Comparison of ENCODE assay signal across 14 cellular contexts in the genomic region with DNA sequence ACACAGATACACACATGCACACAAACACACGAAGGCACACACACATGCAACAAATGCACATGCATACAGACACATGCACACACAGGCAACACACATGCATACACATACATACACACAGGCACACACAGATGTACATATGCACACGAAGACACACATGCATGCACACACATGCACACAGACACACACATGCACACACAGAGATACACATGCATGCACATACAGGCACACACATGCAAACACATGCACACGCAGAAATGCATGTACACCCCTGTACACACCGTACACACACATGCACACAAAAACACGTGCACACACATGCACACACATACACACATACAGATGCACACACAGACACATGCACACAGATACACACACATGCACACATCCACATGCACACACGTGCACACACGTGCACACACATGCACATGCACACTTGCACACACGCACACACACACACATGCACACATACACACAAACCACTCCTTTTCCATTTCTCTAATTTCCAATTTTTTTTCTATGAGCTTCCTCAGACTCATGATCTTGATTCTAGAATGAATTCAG.
DNase-seq lines count a peak whose midpoint lies in the region; ATAC-seq, FAIRE-seq and TF ChIP-seq lines count a peak whose summit lies in the region.
"Had no signal": no experiment of that assay in that cellular context is flagged by ENCODE, and none has a peak within 500 bp of the region (broad histone marks: within the 10 kb centered on the region; RNA-seq: fewer than 3 reads in every experiment).

No MANE protein-coding gene starts in this region.

- H3K27ac ChIP-seq in HepG2 (ENCODE audit: extremely low read length, insufficient read depth, low read length) (no peak overlapping the region), right lobe of liver (no peak overlapping the region), K562 (ENCODE audit: extremely low read depth, low read depth, low read length) (no peak overlapping the region), neural progenitor cell (no peak overlapping the region)
- H3K27ac ChIP-seq: C4-2B had no signal

- no peak for ATAC-seq in HepG2
- no peak for ATAC-seq in right lobe of liver
- ATAC-seq in K562: no peak
- ATAC-seq in activated CD8-positive, alpha-beta T cell treated with anti-CD3 and anti-CD28 coated beads for 36 hours: no peak
- no peak for ATAC-seq in activated T-cell treated with anti-CD3 and anti-CD28 coated beads, Interleukin-2, amount 50 U/mL, for 72 hours (replicated peaks in 1 of 2)
- ATAC-seq in HG03571 (IDR thresholded peaks at IDR 0.05; ENCODE audit: unreplicated experiment): no peak
- ATAC-seq: GM12878, GM23338, HCT116 had no signal

- intact Hi-C loops in HepG2 (cut with micrococcal nuclease; ENCODE audit: unreplicated experiment): no loop called here
- intact Hi-C loops in right lobe of liver (cut with DNase I): no loop called here
- intact Hi-C loops in K562 (cut with micrococcal nuclease): no loop called here
- intact Hi-C loops in activated CD8-positive, alpha-beta T cell treated with anti-CD3 and anti-CD28 coated beads for 36 hours (cut with micrococcal nuclease): no loop called here

- H3K4me3 ChIP-seq in HepG2 (replicated peaks in 1 of 3; ENCODE audit: insufficient read depth in 1 of 3, low read depth in 2 of 3, low read length in 3 of 3) (no peak overlapping the region), right lobe of liver (no peak overlapping the region), K562 (no peak overlapping the region), neural progenitor cell (no peak overlapping the region)
- H3K4me3 ChIP-seq: GM12878, GM23338 had no signal

- H3K4me3 Mint-ChIP-seq in neural progenitor cell: peak overlapping the region; percentile 23
- H3K4me3 Mint-ChIP-seq in activated CD8-positive, alpha-beta T cell treated with anti-CD3 and anti-CD28 coated beads for 36 hours: no peak overlapping the region
- H3K4me3 Mint-ChIP-seq in activated T-cell treated with anti-CD3 and anti-CD28 coated beads, Interleukin-2, amount 50 U/mL, for 72 hours: no peak overlapping the region
- H3K4me3 Mint-ChIP-seq: CD4-positive, alpha-beta memory T cell; GM23338 had no signal

- H3K79me2 ChIP-seq in HepG2 (ENCODE audit: insufficient read depth, low read length) (no peaks in the 10 kb centered on the region), K562 (ENCODE audit: control insufficient read depth, insufficient read depth, low read length) (no peaks in the 10 kb centered on the region), neural progenitor cell (ENCODE audit: low read depth) (no peaks in the 10 kb centered on the region)

- FAIRE-seq in HepG2 (lab: Jason Lieb, UNC) (no peak), K562 (lab: Jason Lieb, UNC) (no peak)
- FAIRE-seq: GM12878 had no signal

- H4K20me1 ChIP-seq in HepG2 (ENCODE audit: insufficient read depth, low read length) (no peaks in the 10 kb centered on the region), K562 (replicated peaks; ENCODE audit: control insufficient read depth, insufficient read depth, low read length) (no peaks in the 10 kb centered on the region), neural progenitor cell (ENCODE audit: low read depth) (no peaks in the 10 kb centered on the region)

- no peaks in the 10 kb centered on the region for H3K4me1 ChIP-seq in HepG2 (ENCODE audit: insufficient read depth, low read length)
- H3K4me1 ChIP-seq in right lobe of liver: no peaks in the 10 kb centered on the region
- no peaks in the 10 kb centered on the region for H3K4me1 ChIP-seq in K562 (replicated peaks in 1 of 2; ENCODE audit: control insufficient read depth in 2 of 2, insufficient read depth in 2 of 2, low read length in 2 of 2)
- H3K4me1 ChIP-seq in neural progenitor cell: no peaks in the 10 kb centered on the region

- BruUV-seq in HepG2 (replicated peaks; lab: Mats Ljungman, UMichigan): no TSS peak
- BruUV-seq in K562 (replicated peaks; lab: Mats Ljungman, UMichigan): no TSS peak

- no peak for TF ChIP-seq CTCF in HepG2 (CRISPR knock-in tag; IDR thresholded peaks at IDR 0.05)
- TF ChIP-seq CTCF in right lobe of liver (IDR thresholded peaks at IDR 0.05): no peak
- no peak for TF ChIP-seq CTCF in K562 (IDR thresholded peaks at IDR 0.05 in 2 of 3, conservative IDR thresholded peaks at IDR 0.05 in 1 of 3; ENCODE audit: insufficient read depth in 2 of 3, low read depth in 1 of 3, low read length in 3 of 3)
- TF ChIP-seq CTCF in neural progenitor cell (IDR thresholded peaks at IDR 0.05): no peak
- no peak for TF ChIP-seq CTCF in activated CD8-positive, alpha-beta T cell treated with anti-CD3 and anti-CD28 coated beads for 36 hours (IDR thresholded peaks at IDR 0.05)

- DNase-seq in HepG2 (ENCODE audit: low spot score) (no peak), right lobe of liver (no peak), K562 (ENCODE audit: extremely low read depth in 1 of 4, low spot score in 3 of 4) (no peak), neural progenitor cell (ENCODE audit: low spot score) (no peak)
- DNase-seq in activated CD8-positive, alpha-beta T cell treated with anti-CD3 and anti-CD28 coated beads for 36 hours: no peak
- no peak for DNase-seq in activated T-cell treated with anti-CD3 and anti-CD28 coated beads, Interleukin-2, amount 50 U/mL, for 72 hours
- DNase-seq: 8988T; CD4-positive, alpha-beta memory T cell; DMS79 had no signal

- H3K9ac ChIP-seq in HepG2 (ENCODE audit: insufficient read depth, low read depth, low read length) (no peak overlapping the region), K562 (ENCODE audit: insufficient read depth in 1 of 2, low read depth in 2 of 2, low read length in 2 of 2) (no peak overlapping the region), neural progenitor cell (no peak overlapping the region)

- H3K36me3 Mint-ChIP-seq in neural progenitor cell: no peaks in the 10 kb centered on the region
- H3K36me3 Mint-ChIP-seq in activated CD8-positive, alpha-beta T cell treated with anti-CD3 and anti-CD28 coated beads for 36 hours (ENCODE audit: low read depth): no peaks in the 10 kb centered on the region
- H3K36me3 Mint-ChIP-seq in activated T-cell treated with anti-CD3 and anti-CD28 coated beads, Interleukin-2, amount 50 U/mL, for 72 hours (ENCODE audit: insufficient read depth in 2 of 2): no peaks in the 10 kb centered on the region

- H3K9me3 Mint-ChIP-seq in neural progenitor cell: peaks cover 3% of the 10 kb centered on the region
- no peaks in the 10 kb centered on the region for H3K9me3 Mint-ChIP-seq in activated CD8-positive, alpha-beta T cell treated with anti-CD3 and anti-CD28 coated beads for 36 hours
- H3K9me3 Mint-ChIP-seq in activated T-cell treated with anti-CD3 and anti-CD28 coated beads, Interleukin-2, amount 50 U/mL, for 72 hours: peaks cover 0 to 4% of the 10 kb centered on the region in 2 donors
- H3K9me3 Mint-ChIP-seq: CD4-positive, alpha-beta memory T cell had no signal

- H3K27me3 ChIP-seq in HepG2 (ENCODE audit: control insufficient read depth in 1 of 2, insufficient read depth in 2 of 2, low read length in 2 of 2): peaks cover 0 to 1% of the 10 kb centered on the region in 2 experiments; a peak in 1 of 5 replicates
- H3K27me3 ChIP-seq in right lobe of liver: no peaks in the 10 kb centered on the region
- H3K27me3 ChIP-seq in K562 (ENCODE audit: control insufficient read depth in 2 of 2, insufficient read depth in 2 of 2, low read length in 2 of 2): peaks cover 4 to 11% of the 10 kb centered on the region in 2 experiments; a peak in 3 of 5 replicates
- H3K27me3 ChIP-seq in neural progenitor cell: no peaks in the 10 kb centered on the region

- CTCF ChIA-PET in HepG2 (lab: Yijun Ruan, JAX; ENCODE audit: low intra/inter-chr PET ratio, low total read pairs) (no interaction called here), K562 (lab: Yijun Ruan, JAX; ENCODE audit: low intra/inter-chr PET ratio) (no interaction called here)
- CTCF ChIA-PET in activated CD8-positive, alpha-beta T cell treated with anti-CD3 and anti-CD28 coated beads for 36 hours (lab: Charles Lee): no interaction called here

- H3F3A ChIP-seq in neural progenitor cell (ENCODE audit: low read depth): no peaks in the 10 kb centered on the region

- POLR2A ChIA-PET in HepG2 (lab: Yijun Ruan, JAX) (no interaction called here), K562 (lab: Yijun Ruan, JAX) (no interaction called here)
- POLR2A ChIA-PET in activated CD8-positive, alpha-beta T cell treated with anti-CD3 and anti-CD28 coated beads for 36 hours (lab: Charles Lee): no interaction called here

- H3K36me3 ChIP-seq in HepG2 (replicated peaks in 1 of 2; ENCODE audit: control insufficient read depth in 1 of 2, insufficient read depth in 2 of 2, low read length in 2 of 2) (no peaks in the 10 kb centered on the region), right lobe of liver (no peaks in the 10 kb centered on the region), K562 (ENCODE audit: control insufficient read depth, insufficient read depth, low read length) (no peaks in the 10 kb centered on the region), neural progenitor cell (no peaks in the 10 kb centered on the region)

- 53% methylated on average over 8 of the region's 8 CpGs for WGBS in HepG2 (ENCODE audit: low lambda C conversion rate)
- 71% methylated on average over 7 of the region's 8 CpGs for WGBS in right lobe of liver (ENCODE audit: insufficient coverage, low coverage, low lambda C conversion rate, missing lambda C conversion rate)
- WGBS in K562 (ENCODE audit: insufficient coverage, low coverage, missing lambda C conversion rate): 5% methylated on average over 8 of the region's 8 CpGs

- TF ChIP-seq POLR2A in HepG2 (IDR thresholded peaks at IDR 0.05; ENCODE audit: insufficient read depth in 1 of 2, low read depth in 2 of 2, low read length in 2 of 2) (no peak), right lobe of liver (IDR thresholded peaks at IDR 0.05) (no peak), K562 (conservative IDR thresholded peaks at IDR 0.05) (no peak)

- H3K4me2 ChIP-seq in HepG2 (ENCODE audit: low read depth, low read length): no peak overlapping the region
- no peak overlapping the region for H3K4me2 ChIP-seq in K562 (ENCODE audit: insufficient read depth, low read length)
- H3K4me2 ChIP-seq in neural progenitor cell: no peak overlapping the region
- H3K4me2 ChIP-seq: GM23338 had no signal

- H3K27ac Mint-ChIP-seq in neural progenitor cell: no peak overlapping the region
- no peak overlapping the region for H3K27ac Mint-ChIP-seq in activated CD8-positive, alpha-beta T cell treated with anti-CD3 and anti-CD28 coated beads for 36 hours
- no peak overlapping the region for H3K27ac Mint-ChIP-seq in activated T-cell treated with anti-CD3 and anti-CD28 coated beads, Interleukin-2, amount 50 U/mL, for 72 hours
- H3K27ac Mint-ChIP-seq: CD4-positive, alpha-beta memory T cell; GM23338 had no signal

- H2AFZ ChIP-seq in HepG2 (ENCODE audit: low read length): no peak overlapping the region
- no peak overlapping the region for H2AFZ ChIP-seq in K562 (ENCODE audit: low read depth, low read length)
- H2AFZ ChIP-seq in neural progenitor cell (replicated peaks): no peak overlapping the region
- H2AFZ ChIP-seq: GM23338 had no signal

- TF ChIP-seq EP300 in HepG2 (IDR thresholded peaks at IDR 0.05; ENCODE audit: low read depth in 2 of 2, low read length in 2 of 2) (no peak), HepG2 (CRISPR knock-in tag; IDR thresholded peaks at IDR 0.05; ENCODE audit: borderline replicate concordance) (no peak), K562 (IDR thresholded peaks at IDR 0.05; ENCODE audit: low read length) (no peak)

- H3K4me1 Mint-ChIP-seq in neural progenitor cell: peaks cover 6% of the 10 kb centered on the region
- no peaks in the 10 kb centered on the region for H3K4me1 Mint-ChIP-seq in activated CD8-positive, alpha-beta T cell treated with anti-CD3 and anti-CD28 coated beads for 36 hours (ENCODE audit: low read depth)
- H3K4me1 Mint-ChIP-seq in activated T-cell treated with anti-CD3 and anti-CD28 coated beads, Interleukin-2, amount 50 U/mL, for 72 hours (ENCODE audit: low read depth): no peaks in the 10 kb centered on the region
- H3K4me1 Mint-ChIP-seq: CD4-positive, alpha-beta memory T cell; GM23338 had no signal

- H3K9me3 ChIP-seq in HepG2 (ENCODE audit: low read length) (no peaks in the 10 kb centered on the region), right lobe of liver (no peaks in the 10 kb centered on the region), K562 (replicated peaks; ENCODE audit: control insufficient read depth, insufficient read depth, low read depth, low read length) (no peaks in the 10 kb centered on the region), neural progenitor cell (ENCODE audit: low read depth) (no peaks in the 10 kb centered on the region)

- H3K27me3 Mint-ChIP-seq in neural progenitor cell (ENCODE audit: insufficient read depth, low read depth): peaks cover 9% of the 10 kb centered on the region
- peaks cover 2% of the 10 kb centered on the region for H3K27me3 Mint-ChIP-seq in activated CD8-positive, alpha-beta T cell treated with anti-CD3 and anti-CD28 coated beads for 36 hours
- H3K27me3 Mint-ChIP-seq in activated T-cell treated with anti-CD3 and anti-CD28 coated beads, Interleukin-2, amount 50 U/mL, for 72 hours (ENCODE audit: low read depth): no peaks in the 10 kb centered on the region

- in situ Hi-C loops in HepG2 (cut with HindIII; ENCODE audit: extremely low pct_ligation_motif_present, low pct_unique_long_range_greater_than_20kb): no loop called here
- in situ Hi-C loops in K562 (cut with MboI): no loop called here

- no peaks in the 10 kb centered on the region for H3K9me1 ChIP-seq in K562 (ENCODE audit: control insufficient read depth, insufficient read depth, low read length)

- TF ChIP-seq RAD21 in HepG2 (CRISPR knock-in tag; IDR thresholded peaks at IDR 0.05): no peak
- no peak for TF ChIP-seq RAD21 in K562 (CRISPR knock-in tag; conservative IDR thresholded peaks at IDR 0.05 in 1 of 2, IDR thresholded peaks at IDR 0.05 in 1 of 2)

Comparison
In these comparisons a context has a peak if more than half of its experiments do, and no peak if none do; other contexts are left out.
1. Of the 241 proteins assayed by ChIP-seq in both HepG2 and K562: peak only in HepG2: MNT; only in K562: MAX; in both: none; in neither: 238; mixed calls (peak in some experiments, not most) for 1.